ENCODE assay signal across 15 cellular contexts in genomic region chr1:42014823-42015222, GRCh38.
DNase-seq lines count a peak whose midpoint lies in the region; ATAC-seq, FAIRE-seq and TF ChIP-seq lines count a peak whose summit lies in the region.
"Had no signal": no experiment of that assay in that cellular context is flagged by ENCODE, and none has a peak within 500 bp of the region (broad histone marks: within the 10 kb centered on the region; RNA-seq: fewer than 3 reads in every experiment).

No MANE protein-coding gene starts in this region.

- peak; percentile 46 for DNase-seq in activated CD4-positive, alpha-beta T cell treated with anti-CD3 and anti-CD28 coated beads, Interleukin-2, amount 10 ng/mL, durations not matched to agents 24 days and 14 days
- DNase-seq in activated CD4-positive, alpha-beta T cell treated with anti-CD3 and anti-CD28 coated beads, Interleukin-2, amount 50 U/mL, for 48 hours = no peak
- DNase-seq in GM19239 (ENCODE audit: insufficient read length, low spot score) (no peak), astrocyte of the hippocampus (ENCODE audit: low read depth, low spot score) (peak; percentile 11), osteocyte (ENCODE audit: extremely low spot score, unreplicated experiment) (peak; percentile 6), NCI-H510A (lab: John Stamatoyannopoulos, UW) (no peak)
- DNase-seq in activated CD8-positive, alpha-beta memory T cell treated with anti-CD3 and anti-CD28 coated beads, Interleukin-2, amount 10 ng/mL, durations not matched to agents 7 days and 5 days = no peak
- DNase-seq in stimulated activated naive CD8-positive, alpha-beta T cell treated with anti-CD3 and anti-CD28 coated beads, Interleukin-15, amount 100 ng/mL, for 72 hours = no peak
- DNase-seq: GF-D8, NCI-H1048, NCI-H1436 treated with DMSO at 0.1 percent for 48 hours, NCI-H2171 treated with DMSO at 0.1 percent for 48 hours, NCI-H774 had no signal

- H3K4me1 Mint-ChIP-seq in activated CD4-positive, alpha-beta T cell treated with anti-CD3 and anti-CD28 coated beads, Interleukin-2, amount 10 ng/mL, durations not matched to agents 24 days and 14 days = peaks cover 24% of the 10 kb centered on the region
- no peaks in the 10 kb centered on the region for H3K4me1 Mint-ChIP-seq in osteocyte (ENCODE audit: unreplicated experiment)
- peaks cover 40% of the 10 kb centered on the region for H3K4me1 Mint-ChIP-seq in activated CD8-positive, alpha-beta memory T cell treated with anti-CD3 and anti-CD28 coated beads, Interleukin-2, amount 10 ng/mL, durations not matched to agents 7 days and 5 days
- H3K4me1 Mint-ChIP-seq in stimulated activated naive CD8-positive, alpha-beta T cell treated with anti-CD3 and anti-CD28 coated beads, Interleukin-15, amount 100 ng/mL, for 72 hours = peaks cover 58% of the 10 kb centered on the region

- TF ChIP-seq CTCF in osteocyte (IDR thresholded peaks at IDR 0.05) = no peak

- peak; percentile 35 for FAIRE-seq in GM19239 (lab: Jason Lieb, UNC)
- FAIRE-seq: K562 had no signal

- peaks cover 11% of the 10 kb centered on the region for H3K9me3 Mint-ChIP-seq in activated CD4-positive, alpha-beta T cell treated with anti-CD3 and anti-CD28 coated beads, Interleukin-2, amount 10 ng/mL, durations not matched to agents 24 days and 14 days
- H3K9me3 Mint-ChIP-seq in osteocyte (ENCODE audit: unreplicated experiment) = no peaks in the 10 kb centered on the region
- H3K9me3 Mint-ChIP-seq in activated CD8-positive, alpha-beta memory T cell treated with anti-CD3 and anti-CD28 coated beads, Interleukin-2, amount 10 ng/mL, durations not matched to agents 7 days and 5 days (ENCODE audit: low read depth) = peaks cover 6% of the 10 kb centered on the region
- H3K9me3 Mint-ChIP-seq in stimulated activated naive CD8-positive, alpha-beta T cell treated with anti-CD3 and anti-CD28 coated beads, Interleukin-15, amount 100 ng/mL, for 72 hours = peaks cover 6 to 8% of the 10 kb centered on the region in 2 donors

- no peak for ATAC-seq in activated CD8-positive, alpha-beta memory T cell treated with anti-CD3 and anti-CD28 coated beads, Interleukin-2, amount 10 ng/mL, durations not matched to agents 7 days and 5 days
- no peak for ATAC-seq in stimulated activated naive CD8-positive, alpha-beta T cell treated with anti-CD3 and anti-CD28 coated beads, Interleukin-15, amount 100 ng/mL, for 72 hours
- ATAC-seq: HCT116, K562 had no signal

- no peak overlapping the region for H3K27ac Mint-ChIP-seq in activated CD4-positive, alpha-beta T cell treated with anti-CD3 and anti-CD28 coated beads, Interleukin-2, amount 10 ng/mL, durations not matched to agents 24 days and 14 days
- no peak overlapping the region for H3K27ac Mint-ChIP-seq in osteocyte (ENCODE audit: unreplicated experiment)
- no peak overlapping the region for H3K27ac Mint-ChIP-seq in activated CD8-positive, alpha-beta memory T cell treated with anti-CD3 and anti-CD28 coated beads, Interleukin-2, amount 10 ng/mL, durations not matched to agents 7 days and 5 days
- H3K27ac Mint-ChIP-seq in stimulated activated naive CD8-positive, alpha-beta T cell treated with anti-CD3 and anti-CD28 coated beads, Interleukin-15, amount 100 ng/mL, for 72 hours = no peak overlapping the region

- peaks cover 5% of the 10 kb centered on the region for H3K36me3 Mint-ChIP-seq in activated CD4-positive, alpha-beta T cell treated with anti-CD3 and anti-CD28 coated beads, Interleukin-2, amount 10 ng/mL, durations not matched to agents 24 days and 14 days (ENCODE audit: low read depth)
- no peaks in the 10 kb centered on the region for H3K36me3 Mint-ChIP-seq in osteocyte (ENCODE audit: unreplicated experiment)
- peaks cover 16% of the 10 kb centered on the region for H3K36me3 Mint-ChIP-seq in activated CD8-positive, alpha-beta memory T cell treated with anti-CD3 and anti-CD28 coated beads, Interleukin-2, amount 10 ng/mL, durations not matched to agents 7 days and 5 days

- intact Hi-C loops in activated CD4-positive, alpha-beta T cell treated with anti-CD3 and anti-CD28 coated beads, Interleukin-2, amount 10 ng/mL, durations not matched to agents 24 days and 14 days (cut with micrococcal nuclease) = no loop called here

- CTCF ChIA-PET in activated CD8-positive, alpha-beta memory T cell treated with anti-CD3 and anti-CD28 coated beads, Interleukin-2, amount 10 ng/mL, durations not matched to agents 7 days and 5 days (lab: Charles Lee) = no interaction called here

- H3K4me3 Mint-ChIP-seq in activated CD4-positive, alpha-beta T cell treated with anti-CD3 and anti-CD28 coated beads, Interleukin-2, amount 10 ng/mL, durations not matched to agents 24 days and 14 days = no peak overlapping the region
- no peak overlapping the region for H3K4me3 Mint-ChIP-seq in osteocyte (ENCODE audit: unreplicated experiment)
- no peak overlapping the region for H3K4me3 Mint-ChIP-seq in activated CD8-positive, alpha-beta memory T cell treated with anti-CD3 and anti-CD28 coated beads, Interleukin-2, amount 10 ng/mL, durations not matched to agents 7 days and 5 days
- no peak overlapping the region for H3K4me3 Mint-ChIP-seq in stimulated activated naive CD8-positive, alpha-beta T cell treated with anti-CD3 and anti-CD28 coated beads, Interleukin-15, amount 100 ng/mL, for 72 hours

- no peaks in the 10 kb centered on the region for H3K27me3 Mint-ChIP-seq in activated CD4-positive, alpha-beta T cell treated with anti-CD3 and anti-CD28 coated beads, Interleukin-2, amount 10 ng/mL, durations not matched to agents 24 days and 14 days
- peaks cover 55% of the 10 kb centered on the region for H3K27me3 Mint-ChIP-seq in osteocyte (ENCODE audit: unreplicated experiment)
- H3K27me3 Mint-ChIP-seq in activated CD8-positive, alpha-beta memory T cell treated with anti-CD3 and anti-CD28 coated beads, Interleukin-2, amount 10 ng/mL, durations not matched to agents 7 days and 5 days = no peaks in the 10 kb centered on the region
- H3K27me3 Mint-ChIP-seq in stimulated activated naive CD8-positive, alpha-beta T cell treated with anti-CD3 and anti-CD28 coated beads, Interleukin-15, amount 100 ng/mL, for 72 hours = no peaks in the 10 kb centered on the region

Comparison
In these comparisons a context has a peak if more than half of its experiments do, and no peak if none do; other contexts are left out.
1. DNase-seq: peak in activated CD4-positive, alpha-beta T cell treated with anti-CD3 and anti-CD28 coated beads, Interleukin-2, amount 10 ng/mL, durations not matched to agents 24 days and 14 days (single experiment), astrocyte of the hippocampus (single experiment) and osteocyte (single experiment); none in activated CD4-positive, alpha-beta T cell treated with anti-CD3 and anti-CD28 coated beads, Interleukin-2, amount 50 U/mL, for 48 hours (0 of 2), GM19239 (single experiment), NCI-H510A (single experiment), activated CD8-positive, alpha-beta memory T cell treated with anti-CD3 and anti-CD28 coated beads, Interleukin-2, amount 10 ng/mL, durations not matched to agents 7 days and 5 days (single experiment) and stimulated activated naive CD8-positive, alpha-beta T cell treated with anti-CD3 and anti-CD28 coated beads, Interleukin-15, amount 100 ng/mL, for 72 hours (0 of 2).